26 cellular contexts compared by ENCODE assay signal in genomic region chr2:218718058-218718457, GRCh38.
"Had no signal": no experiment of that assay in that cellular context is flagged by ENCODE, and none has a peak within 500 bp of the region (broad histone marks: within the 10 kb centered on the region; RNA-seq: fewer than 3 reads in every experiment).

No MANE protein-coding gene starts in this region.

- H3K4me2 ChIP-seq: smooth muscle cell had no signal

- H3K4me1 ChIP-seq: tibial artery had no signal

- H3K27ac ChIP-seq: coronary artery, ovary, sigmoid colon, tibial artery, WERI-Rb-1 had no signal

- DNase-seq: activated CD4-positive, alpha-beta memory T cell treated with anti-CD3 and anti-CD28 coated beads, Interleukin-2, amount 10 ng/mL, durations not matched to agents 7 days and 5 days; activated CD4-positive, alpha-beta T cell treated with anti-CD3 and anti-CD28 coated beads, Interleukin-2, amount 10 ng/mL, durations not matched to agents 24 days and 14 days; activated CD4-positive, CD25-positive, alpha-beta regulatory T cell treated with anti-CD3 and anti-CD28 coated beads, Interleukin-2, amount 50 U/mL, for 72 hours; activated T-cell treated with anti-CD3 and anti-CD28 coated beads, Interleukin-2, amount 50 U/mL, for 4 hours; anterior cingulate cortex; effector memory CD8-positive, alpha-beta T cell; foreskin fibroblast; immature natural killer cell; kidney; left colon; ovary; retina; sigmoid colon; stimulated activated CD4-positive, alpha-beta T cell treated with anti-CD3 and anti-CD28 coated beads, Interleukin-1b, Interleukin-23, amount 100 ng/mL, for 48 hours; stimulated activated CD4-positive, alpha-beta T cell treated with anti-CD3 and anti-CD28 coated beads, Interleukin-4, amount 100 ng/mL, for 4 hours; stimulated activated CD8-positive, alpha-beta memory T cell treated with anti-CD3 and anti-CD28 coated beads, Interleukin-4, amount 100 ng/mL, for 48 hours; stimulated activated naive CD8-positive, alpha-beta T cell treated with anti-CD3 and anti-CD28 coated beads, Interleukin-15, amount 100 ng/mL, for 72 hours; T1000; tibial artery; upper lobe of right lung; WERI-Rb-1 had no signal

- H3K27me3 ChIP-seq: ovary, sigmoid colon, suprapubic skin, tibial artery, upper lobe of right lung had no signal

- H3K36me3 ChIP-seq: ovary, sigmoid colon, suprapubic skin had no signal

- H3K9me3 ChIP-seq: ovary, sigmoid colon, suprapubic skin, tibial artery, upper lobe of right lung had no signal

- ATAC-seq: activated naive CD4-positive, alpha-beta T cell treated with anti-CD3 and anti-CD28 coated beads, Interleukin-2, amount 50 U/mL, for 72 hours; activated T-cell treated with anti-CD3 and anti-CD28 coated beads, Interleukin-2, amount 50 U/mL, for 4 hours; effector memory CD8-positive, alpha-beta T cell; stimulated activated memory B cell treated with anti-CD40 and anti-IgM and Interleukin-4, amounts not matched to agents 10 μg/mL and 1 μg/mL and 100 μg/mL, for 72 hours; stimulated activated naive CD8-positive, alpha-beta T cell treated with anti-CD3 and anti-CD28 coated beads, Interleukin-15, amount 100 ng/mL, for 72 hours had no signal

- H3K4me3 ChIP-seq: coronary artery, ovary, sigmoid colon, smooth muscle cell, suprapubic skin, tibial artery, upper lobe of right lung had no signal
